ENCODE assay signal across 18 cellular contexts in genomic region chr18:73707035-73707434, GRCh38.
A peak's percentile ranks its signal among the peaks of the same experiment; 100 is the strongest.
DNase-seq lines count a peak whose midpoint lies in the region; ATAC-seq and TF ChIP-seq lines count a peak whose summit lies in the region.
"Had no signal": no experiment of that assay in that cellular context is flagged by ENCODE, and none has a peak within 500 bp of the region (broad histone marks: within the 10 kb centered on the region; RNA-seq: fewer than 3 reads in every experiment).

No MANE protein-coding gene starts in this region.

- peak; percentile 21 for DNase-seq in AG04450 (ENCODE audit: low read depth, low spot score)
- no peak for DNase-seq in RWPE2 (ENCODE audit: low spot score)
- DNase-seq in epithelial cell of prostate (ENCODE audit: low read depth, low spot score): no peak
- DNase-seq in foreskin melanocyte: peak; percentile 58
- no peak for DNase-seq in A172 (ENCODE audit: low spot score)
- DNase-seq: C1 segment of cervical spinal cord; CD8-positive, alpha-beta memory T cell; DND-41; GOT3; MG63; NCI-H1092; NCI-H2081; NCI-H446 treated with DMSO at 0.1 percent for 48 hours; Right ventricle myocardium superior had no signal

- H3K4me1 ChIP-seq in RWPE2 (ENCODE audit: insufficient read depth, poor library complexity, severe bottlenecking): no peaks in the 10 kb centered on the region

- H3K4me3 ChIP-seq in AG04450 (ENCODE audit: low read depth, low read length): no peak overlapping the region
- no peak overlapping the region for H3K4me3 ChIP-seq in RWPE2 (ENCODE audit: severe bottlenecking)
- H3K4me3 ChIP-seq: MG63 had no signal

- CTCF ChIA-PET in AG04450 (lab: Charles Lee): no interaction called here

- ATAC-seq in RWPE2 (ENCODE audit: low read depth) (0 out of 3 replicates have a peak, but pooled peaks have one; percentile 23), GM19328 (IDR thresholded peaks at IDR 0.05; ENCODE audit: unreplicated experiment) (no peak), HG02798 (IDR thresholded peaks at IDR 0.05; ENCODE audit: poor library complexity, unreplicated experiment) (no peak), GM21529 (IDR thresholded peaks at IDR 0.05; ENCODE audit: unreplicated experiment) (no peak)
- ATAC-seq: HCT116 had no signal

- H3K27ac ChIP-seq in AG04450 (ENCODE audit: low read depth, low read length): no peak overlapping the region
- H3K27ac ChIP-seq in RWPE2 (ENCODE audit: poor library complexity, severe bottlenecking): no peak overlapping the region
- H3K27ac ChIP-seq in epithelial cell of prostate: peak overlapping the region; percentile 12

- H3K27me3 ChIP-seq in AG04450 (ENCODE audit: control insufficient read depth, insufficient read depth, low read length): no peaks in the 10 kb centered on the region
- H3K27me3 ChIP-seq in RWPE2 (ENCODE audit: insufficient read depth, poor library complexity, severe bottlenecking): no peaks in the 10 kb centered on the region
- H3K27me3 ChIP-seq: MG63 had no signal

- peaks cover 4% of the 10 kb centered on the region; the same call in 1 of the 2 replicates for H3K9me3 ChIP-seq in AG04450 (ENCODE audit: control insufficient read depth, insufficient read depth, low read length)
- no peaks in the 10 kb centered on the region for H3K9me3 ChIP-seq in RWPE2 (ENCODE audit: severe bottlenecking)

- POLR2A ChIA-PET in AG04450 (lab: Yijun Ruan, JAX): no interaction called here

- TF ChIP-seq CTCF in AG04450 (IDR thresholded peaks at IDR 0.05; ENCODE audit: low read depth, low read length): no peak
- TF ChIP-seq CTCF in RWPE2 (IDR thresholded peaks at IDR 0.05; ENCODE audit: poor library complexity, severe bottlenecking): no peak

- no peaks in the 10 kb centered on the region for H3K36me3 ChIP-seq in RWPE2 (ENCODE audit: low read depth)
- H3K36me3 ChIP-seq: MG63 had no signal

Comparison
In these comparisons a context has a peak if more than half of its experiments do, and no peak if none do; other contexts are left out.
1. DNase-seq: peak in AG04450 (single experiment) and foreskin melanocyte (single experiment); none in RWPE2 (single experiment), epithelial cell of prostate (single experiment) and A172 (single experiment).